Comparison of ENCODE assay signal across 1 cellular context in genomic region chr2:42055573-42056514, GRCh38.
TF ChIP-seq lines count a peak whose summit lies in the region.

No MANE protein-coding gene starts in this region.

TF ChIP-seq in HepG2, 621 proteins besides CTCF, POLR2A, EP300 and RAD21 (continued from another document and continues in another):
- TF ChIP-seq HINFP (CRISPR knock-in tag; IDR thresholded peaks at IDR 0.05; ENCODE audit: low read depth) (0 out of 2 replicates have a peak, but pooled peaks have one; percentile 20), ZNF207 (IDR thresholded peaks at IDR 0.05; ENCODE audit: borderline replicate concordance) (no peak), MATR3 (CRISPR knock-in tag; IDR thresholded peaks at IDR 0.05) (no peak), ZNF318 (CRISPR knock-in tag; IDR thresholded peaks at IDR 0.05) (no peak), MTA1 (CRISPR knock-in tag; IDR thresholded peaks at IDR 0.05; ENCODE audit: borderline replicate concordance) (peak; percentile 97), U2AF2 (IDR thresholded peaks at IDR 0.05; ENCODE audit: low read depth, low read length) (no peak), ZNF543 (CRISPR knock-in tag; IDR thresholded peaks at IDR 0.05) (peak; percentile 38; the same call in 1 of the 2 replicates), ZNF556 (CRISPR knock-in tag; IDR thresholded peaks at IDR 0.05; ENCODE audit: borderline replicate concordance) (no peak), LBX2 (CRISPR knock-in tag; IDR thresholded peaks at IDR 0.05; ENCODE audit: borderline replicate concordance) (no peak), SIX4 (CRISPR knock-in tag; IDR thresholded peaks at IDR 0.05) (peak; percentile 75; the same call in 1 of the 2 replicates), SOX5 (CRISPR knock-in tag; IDR thresholded peaks at IDR 0.05; ENCODE audit: borderline replicate concordance) (peak; percentile 94), U2AF1 (optimal IDR thresholded peaks at IDR 0.05; ENCODE audit: low read depth, low read length) (peak; percentile 86), ZNF496 (CRISPR knock-in tag; IDR thresholded peaks at IDR 0.05; ENCODE audit: insufficient replicate concordance) (no peak), SNAPC2 (CRISPR knock-in tag; IDR thresholded peaks at IDR 0.05) (0 out of 2 replicates have a peak, but pooled peaks have one; percentile 51), ZFX (CRISPR knock-in tag; IDR thresholded peaks at IDR 0.05; ENCODE audit: low read depth) (peak; percentile 75), ZFP1 (CRISPR knock-in tag; IDR thresholded peaks at IDR 0.05) (peak; percentile 90), FLYWCH1 (CRISPR knock-in tag; IDR thresholded peaks at IDR 0.05) (no peak), RFX3 (CRISPR knock-in tag; IDR thresholded peaks at IDR 0.05) (no peak), THAP11 (CRISPR knock-in tag; IDR thresholded peaks at IDR 0.05) (peak; percentile 76), NFYC (CRISPR knock-in tag; IDR thresholded peaks at IDR 0.05) (no peak), TBX3 (IDR thresholded peaks at IDR 0.05; ENCODE audit: borderline replicate concordance) (0 out of 2 replicates have a peak, but pooled peaks have one; percentile 8), NCOR1 (IDR thresholded peaks at IDR 0.05; ENCODE audit: borderline replicate concordance, low read length) (peak; percentile 94), ATF6 (CRISPR knock-in tag; conservative IDR thresholded peaks at IDR 0.05) (no peak), ZBTB7B (CRISPR knock-in tag; IDR thresholded peaks at IDR 0.05) (peak; percentile 88), KDM6A (CRISPR knock-in tag; IDR thresholded peaks at IDR 0.05; ENCODE audit: low read depth) (peak; percentile 96), ZNF619 (CRISPR knock-in tag; IDR thresholded peaks at IDR 0.05) (peak; percentile 43; the same call in 1 of the 2 replicates), IRF9 (CRISPR knock-in tag; IDR thresholded peaks at IDR 0.05; ENCODE audit: borderline replicate concordance) (peak; percentile 50; the same call in 1 of the 2 replicates), HNF1B (CRISPR knock-in tag; IDR thresholded peaks at IDR 0.05) (peak; percentile 35; the same call in 1 of the 2 replicates), GMEB2 (CRISPR knock-in tag; IDR thresholded peaks at IDR 0.05; ENCODE audit: low read depth) (no peak), RFXAP (CRISPR knock-in tag; IDR thresholded peaks at IDR 0.05; ENCODE audit: borderline replicate concordance) (no peak), PHF5A (CRISPR knock-in tag; IDR thresholded peaks at IDR 0.05; ENCODE audit: low read depth, unreplicated experiment) (no peak), ZNF264 (CRISPR knock-in tag; IDR thresholded peaks at IDR 0.05) (peak; percentile 80; the same call in 1 of the 2 replicates), ETV5 (CRISPR knock-in tag; IDR thresholded peaks at IDR 0.05; ENCODE audit: borderline replicate concordance) (peak; percentile 58; the same call in 1 of the 2 replicates), FOXA1 (IDR thresholded peaks at IDR 0.05) (no peak), FOXA1 (CRISPR knock-in tag; IDR thresholded peaks at IDR 0.05) (peak; percentile 81), ZBTB38 (CRISPR knock-in tag; IDR thresholded peaks at IDR 0.05) (peak; percentile 33; the same call in 1 of the 2 replicates), ZSCAN29 (CRISPR knock-in tag; conservative IDR thresholded peaks at IDR 0.05) (0 out of 2 replicates have a peak, but pooled peaks have one; percentile 45), TFE3 (CRISPR knock-in tag; IDR thresholded peaks at IDR 0.05) (no peak; the same call in 1 of the 2 replicates), NR1H2 (CRISPR knock-in tag; IDR thresholded peaks at IDR 0.05; ENCODE audit: borderline replicate concordance, low read depth) (no peak), PHB2 (IDR thresholded peaks at IDR 0.05; ENCODE audit: partially characterized antibody) (no peak), POLR2AphosphoS2 (IDR thresholded peaks at IDR 0.05; ENCODE audit: low read depth, low read length) (no peak), ZNF672 (CRISPR knock-in tag; IDR thresholded peaks at IDR 0.05) (no peak), SMAD3 (CRISPR knock-in tag; IDR thresholded peaks at IDR 0.05) (peak; percentile 92), ZNF160 (CRISPR knock-in tag; IDR thresholded peaks at IDR 0.05) (no peak), KLF6 (CRISPR knock-in tag; IDR thresholded peaks at IDR 0.05) (peak; percentile 85), SMAD1 (CRISPR knock-in tag; IDR thresholded peaks at IDR 0.05; ENCODE audit: borderline replicate concordance, low read depth) (0 out of 2 replicates have a peak, but pooled peaks have one; percentile 51), ZNF713 (CRISPR knock-in tag; IDR thresholded peaks at IDR 0.05) (no peak), HIVEP1 (CRISPR knock-in tag; IDR thresholded peaks at IDR 0.05) (no peak), ZNF143 (CRISPR knock-in tag; IDR thresholded peaks at IDR 0.05) (no peak), CBX2 (IDR thresholded peaks at IDR 0.05; ENCODE audit: low read depth, low read length) (no peak), CBX2 (CRISPR knock-in tag; IDR thresholded peaks at IDR 0.05; ENCODE audit: low read depth) (no peak), ZNF792 (CRISPR knock-in tag; IDR thresholded peaks at IDR 0.05) (peak; percentile 55; the same call in 1 of the 2 replicates), HNRNPLL (IDR thresholded peaks at IDR 0.05; ENCODE audit: low read depth, low read length, poor library complexity, severe bottlenecking) (no peak)
